24 cellular contexts compared by ENCODE assay signal in genomic region chr22:46636221-46637002, GRCh38. TPM values are rescaled to one million over a fixed set of nuclear protein-coding genes. Genes with fewer than 3 reads are reported as not detected.
DNase-seq lines count a peak whose midpoint lies in the region; ATAC-seq and TF ChIP-seq lines count a peak whose summit lies in the region.
"Had no signal": no experiment of that assay in that cellular context is flagged by ENCODE, and none has a peak within 500 bp of the region (broad histone marks: within the 10 kb centered on the region; RNA-seq: fewer than 3 reads in every experiment).

No MANE protein-coding gene starts in this region.

- H3K9me3 ChIP-seq in heart right ventricle = no peaks in the 10 kb centered on the region
- H3K9me3 ChIP-seq in endodermal cell (ENCODE audit: control insufficient read depth, low read length) = no peaks in the 10 kb centered on the region
- H3K9me3 ChIP-seq in mucosa of rectum (ENCODE audit: control insufficient read depth in 2 of 2, low read length in 2 of 2) = no peaks in the 10 kb centered on the region
- H3K9me3 ChIP-seq in adrenal gland (replicated peaks in 1 of 3) = no peaks in the 10 kb centered on the region
- H3K9me3 ChIP-seq: pancreas, uterus had no signal

- no peaks in the 10 kb centered on the region for H3K27me3 Mint-ChIP-seq in endodermal cell (ENCODE audit: insufficient read depth)
- no peaks in the 10 kb centered on the region for H3K27me3 Mint-ChIP-seq in activated CD8-positive, alpha-beta T cell treated with anti-CD3 and anti-CD28 coated beads, Interleukin-2, amount 10 ng/mL, durations not matched to agents 7 days and 5 days (ENCODE audit: low read depth)
- H3K27me3 Mint-ChIP-seq: activated naive CD4-positive, alpha-beta T cell treated with anti-CD3 and anti-CD28 coated beads, Interleukin-2, amount 10 ng/mL, durations not matched to agents 7 days and 5 days; activated T-cell treated with anti-CD3 and anti-CD28 coated beads, Interleukin-2, amount 50 U/mL, for 24 hours; effector memory CD8-positive, alpha-beta T cell; naive B cell had no signal

- ATAC-seq in heart right ventricle (peak in 4 of 8 donors; percentile 12 to 20 (median 18)), Right ventricle myocardium superior (ENCODE audit: poor library complexity) (no peak)
- ATAC-seq in activated CD8-positive, alpha-beta T cell treated with anti-CD3 and anti-CD28 coated beads, Interleukin-2, amount 10 ng/mL, durations not matched to agents 7 days and 5 days = no peak
- ATAC-seq: effector memory CD8-positive, alpha-beta T cell; pancreas had no signal

- peaks cover 9 to 60% (median 46%) of the 10 kb centered on the region in 9 donors for H3K4me1 ChIP-seq in heart right ventricle
- no peaks in the 10 kb centered on the region for H3K4me1 ChIP-seq in endodermal cell (ENCODE audit: control insufficient read depth, insufficient read depth, low read length)
- peaks cover 5 to 22% of the 10 kb centered on the region in 2 donors for H3K4me1 ChIP-seq in mucosa of rectum (ENCODE audit: control insufficient read depth in 2 of 2, insufficient read depth in 2 of 2, low read length in 2 of 2)
- H3K4me1 ChIP-seq in adrenal gland (replicated peaks in 1 of 2) = peaks cover 7 to 21% of the 10 kb centered on the region in 2 donors
- H3K4me1 ChIP-seq: pancreas, uterus had no signal

- H3K9ac ChIP-seq in endodermal cell (ENCODE audit: extremely low read depth, low read length, poor library complexity, severe bottlenecking) (no peak overlapping the region), mucosa of rectum (ENCODE audit: low read depth in 1 of 2, low read length in 2 of 2) (peak overlapping the region in 1 of 2 donors; percentile 18)

- H3K4me1 Mint-ChIP-seq in endodermal cell = peaks cover 11% of the 10 kb centered on the region
- H3K4me1 Mint-ChIP-seq in activated CD8-positive, alpha-beta T cell treated with anti-CD3 and anti-CD28 coated beads, Interleukin-2, amount 10 ng/mL, durations not matched to agents 7 days and 5 days (ENCODE audit: low read depth) = no peaks in the 10 kb centered on the region
- H3K4me1 Mint-ChIP-seq: CD14-positive monocyte had no signal

- no peak overlapping the region for H3K4me3 ChIP-seq in heart right ventricle
- no peak overlapping the region for H3K4me3 ChIP-seq in endodermal cell (ENCODE audit: low read length)
- H3K4me3 ChIP-seq in mucosa of rectum (ENCODE audit: low read length in 2 of 2) = no peak overlapping the region
- no peak overlapping the region for H3K4me3 ChIP-seq in adrenal gland
- H3K4me3 ChIP-seq: pancreas, uterus had no signal

- POLR2A ChIA-PET in activated CD8-positive, alpha-beta T cell treated with anti-CD3 and anti-CD28 coated beads, Interleukin-2, amount 10 ng/mL, durations not matched to agents 7 days and 5 days (lab: Charles Lee) = no interaction called here

- no peak overlapping the region for H3K27ac Mint-ChIP-seq in endodermal cell
- no peak overlapping the region for H3K27ac Mint-ChIP-seq in activated CD8-positive, alpha-beta T cell treated with anti-CD3 and anti-CD28 coated beads, Interleukin-2, amount 10 ng/mL, durations not matched to agents 7 days and 5 days
- H3K27ac Mint-ChIP-seq: activated naive CD4-positive, alpha-beta T cell treated with anti-CD3 and anti-CD28 coated beads, Interleukin-2, amount 10 ng/mL, durations not matched to agents 7 days and 5 days; activated T-cell treated with anti-CD3 and anti-CD28 coated beads, Interleukin-2, amount 50 U/mL, for 24 hours; T-helper 1 cell treated with Interleukin-12 subunit alpha and Interleukin-12 subunit beta and Interleukin-4 antibody, amounts not matched to agents 30 μg/mL and 1 μg/mL, for 36 hours had no signal

- intact Hi-C loops in heart right ventricle (cut with DNase I) (no loop called here), Right ventricle myocardium superior (cut with DNase I) (no loop called here), adrenal gland (cut with DNase I) (no loop called here)

- DNase-seq in heart right ventricle (peak in 1 of 2 donors; percentile 17), Right ventricle myocardium superior (no peak), endodermal cell (peak; percentile 64), iPS-NIHi7 (ENCODE audit: extremely low spot score) (no peak), adrenal gland (no peak)
- no peak for DNase-seq in activated T-cell treated with anti-CD3 and anti-CD28 coated beads, Interleukin-2, amount 50 U/mL, for 1 hour
- no peak for DNase-seq in activated CD8-positive, alpha-beta T cell treated with anti-CD3 and anti-CD28 coated beads, Interleukin-2, amount 10 ng/mL, durations not matched to agents 7 days and 5 days
- DNase-seq: activated CD4-positive, alpha-beta T cell treated with anti-CD3 and anti-CD28 coated beads, Interleukin-2, amount 50 U/mL, for 48 hours; activated T-cell treated with anti-CD3 and anti-CD28 coated beads, Interleukin-2, amount 50 U/mL, for 24 hours; aorta; DMS53; effector memory CD8-positive, alpha-beta T cell; KBM-7; mammary epithelial cell; MV-4-11; naive B cell; NCI-H187 treated with DMSO at 0.1 percent for 48 hours; SHP77 treated with DMSO at 0.1 percent for 48 hours; uterus had no signal

- no peak overlapping the region for H3K4me3 Mint-ChIP-seq in endodermal cell
- no peak overlapping the region for H3K4me3 Mint-ChIP-seq in activated CD8-positive, alpha-beta T cell treated with anti-CD3 and anti-CD28 coated beads, Interleukin-2, amount 10 ng/mL, durations not matched to agents 7 days and 5 days
- H3K4me3 Mint-ChIP-seq: activated naive CD4-positive, alpha-beta T cell treated with anti-CD3 and anti-CD28 coated beads, Interleukin-2, amount 10 ng/mL, durations not matched to agents 7 days and 5 days; activated T-cell treated with anti-CD3 and anti-CD28 coated beads, Interleukin-2, amount 50 U/mL, for 24 hours; CD14-positive monocyte; effector memory CD8-positive, alpha-beta T cell; naive B cell; T-helper 1 cell treated with Interleukin-12 subunit alpha and Interleukin-12 subunit beta and Interleukin-4 antibody, amounts not matched to agents 30 μg/mL and 1 μg/mL, for 36 hours had no signal

- H3K9me3 Mint-ChIP-seq in endodermal cell = no peaks in the 10 kb centered on the region
- no peaks in the 10 kb centered on the region for H3K9me3 Mint-ChIP-seq in activated CD8-positive, alpha-beta T cell treated with anti-CD3 and anti-CD28 coated beads, Interleukin-2, amount 10 ng/mL, durations not matched to agents 7 days and 5 days (ENCODE audit: insufficient read depth)
- H3K9me3 Mint-ChIP-seq: activated naive CD4-positive, alpha-beta T cell treated with anti-CD3 and anti-CD28 coated beads, Interleukin-2, amount 10 ng/mL, durations not matched to agents 7 days and 5 days; activated T-cell treated with anti-CD3 and anti-CD28 coated beads, Interleukin-2, amount 50 U/mL, for 24 hours; CD14-positive monocyte; effector memory CD8-positive, alpha-beta T cell; naive B cell; T-helper 1 cell treated with Interleukin-12 subunit alpha and Interleukin-12 subunit beta and Interleukin-4 antibody, amounts not matched to agents 30 μg/mL and 1 μg/mL, for 36 hours had no signal

- H3K36me3 Mint-ChIP-seq in endodermal cell (ENCODE audit: low read depth) = peaks cover under 1% of the 10 kb centered on the region
- no peaks in the 10 kb centered on the region for H3K36me3 Mint-ChIP-seq in activated CD8-positive, alpha-beta T cell treated with anti-CD3 and anti-CD28 coated beads, Interleukin-2, amount 10 ng/mL, durations not matched to agents 7 days and 5 days (ENCODE audit: low read depth)
- H3K36me3 Mint-ChIP-seq: activated naive CD4-positive, alpha-beta T cell treated with anti-CD3 and anti-CD28 coated beads, Interleukin-2, amount 10 ng/mL, durations not matched to agents 7 days and 5 days; naive B cell had no signal

- CTCF ChIA-PET in activated CD8-positive, alpha-beta T cell treated with anti-CD3 and anti-CD28 coated beads, Interleukin-2, amount 10 ng/mL, durations not matched to agents 7 days and 5 days (lab: Charles Lee) = interaction anchor here (1.9 kb wide), 1 partner anchor 73 kb away, joined by 6 read pairs; no protein-coding TSS in a partner anchor

- H3K27ac ChIP-seq in heart right ventricle (peak overlapping the region in 8 of 10 donors; percentile 2 to 74 (median 44)), endodermal cell (ENCODE audit: low read depth, low read length) (no peak overlapping the region), mucosa of rectum (ENCODE audit: low read depth in 2 of 2, low read length in 2 of 2) (peak overlapping the region; percentile 56 to 64), adrenal gland (peak overlapping the region in 2 of 5 donors; percentile 21 to 58)
- H3K27ac ChIP-seq: pancreas, uterus had no signal

- peaks cover 0 to 17% (median 0%) of the 10 kb centered on the region in 9 donors for H3K36me3 ChIP-seq in heart right ventricle
- H3K36me3 ChIP-seq in endodermal cell (ENCODE audit: control insufficient read depth, insufficient read depth, low read length) = no peaks in the 10 kb centered on the region
- peaks cover 17 to 20% of the 10 kb centered on the region in 2 donors for H3K36me3 ChIP-seq in mucosa of rectum (ENCODE audit: control insufficient read depth in 2 of 2, insufficient read depth in 2 of 2, low read length in 2 of 2)
- H3K36me3 ChIP-seq in adrenal gland (replicated peaks in 1 of 2) = no peaks in the 10 kb centered on the region
- H3K36me3 ChIP-seq: pancreas, uterus had no signal

- 80% methylated on average over 29 of the region's 29 CpGs for WGBS in heart right ventricle, 2 donors
- WGBS in endodermal cell (ENCODE audit: insufficient coverage in 1 of 2, insufficient read length in 1 of 2), 2 experiments = 86 to 88% methylated on average over 24 to 29 of the region's 29 CpGs
- WGBS in adrenal gland, 4 donors = 77 to 94% (median 90%) methylated on average over 12 to 29 of the region's 29 CpGs

- TF ChIP-seq CTCF in heart right ventricle (IDR thresholded peaks at IDR 0.05) (no peak), endodermal cell (conservative IDR thresholded peaks at IDR 0.05) (no peak), adrenal gland (IDR thresholded peaks at IDR 0.05) (no peak)

- no peak for TF ChIP-seq POLR2A in adrenal gland (IDR thresholded peaks at IDR 0.05)

- H3K27me3 ChIP-seq in heart right ventricle (no peaks in the 10 kb centered on the region), endodermal cell (ENCODE audit: control insufficient read depth, insufficient read depth, low read length, poor library complexity, severe bottlenecking) (no peaks in the 10 kb centered on the region), mucosa of rectum (ENCODE audit: control insufficient read depth in 2 of 2, insufficient read depth in 2 of 2, low read length in 2 of 2) (no peaks in the 10 kb centered on the region), adrenal gland (no peaks in the 10 kb centered on the region)
- H3K27me3 ChIP-seq: pancreas, uterus had no signal

RNA-seq across cellular contexts. Expression of gene GRAMD4, which starts 16.2 kb away (rescaled TPM):
- total RNA-seq in heart right ventricle (100 to 1,000 TPM in 3 of 10 donors, 10 to 100 TPM in 7; 53.9 to 143 (median 71.0) TPM), Right ventricle myocardium superior (80.7 TPM), endodermal cell (10 to 100 TPM; 38.0 to 43.3 TPM), adrenal gland (100 to 1,000 TPM in 3 of 8 donors, 10 to 100 TPM in 5; 38.8 to 241 (median 80.6) TPM)
- polyA plus RNA-seq in heart right ventricle (10 to 100 TPM; 29.3 to 33.3 TPM), adrenal gland (10 to 100 TPM; 18.4 to 93.7 (median 39.0) TPM)
- polyA plus RNA-seq in endodermal cell (2013, experiment 1 of 2) = 32.1 TPM
- polyA plus RNA-seq in endodermal cell (2013, experiment 2 of 2) = 27.6 TPM
- 10 to 100 TPM; 41.2 to 42.1 TPM for total RNA-seq in activated CD8-positive, alpha-beta T cell treated with anti-CD3 and anti-CD28 coated beads, Interleukin-2, amount 10 ng/mL, durations not matched to agents 7 days and 5 days
